ENCODE assay signal across 1 cellular context in genomic region chr17:40547079-40547784, GRCh38.
TF ChIP-seq lines count a peak whose summit lies in the region.

No MANE protein-coding gene starts in this region.

TF ChIP-seq in GM23338, 12 proteins besides CTCF, POLR2A, EP300 and RAD21 (continued from another document):
- TF ChIP-seq REST (IDR thresholded peaks at IDR 0.05; ENCODE audit: unreplicated experiment) (no peak), EZH2 (IDR thresholded peaks at IDR 0.05; ENCODE audit: low read depth, unreplicated experiment) (no peak)
